Comparison of ENCODE assay signal across 19 cellular contexts in the genomic region with DNA sequence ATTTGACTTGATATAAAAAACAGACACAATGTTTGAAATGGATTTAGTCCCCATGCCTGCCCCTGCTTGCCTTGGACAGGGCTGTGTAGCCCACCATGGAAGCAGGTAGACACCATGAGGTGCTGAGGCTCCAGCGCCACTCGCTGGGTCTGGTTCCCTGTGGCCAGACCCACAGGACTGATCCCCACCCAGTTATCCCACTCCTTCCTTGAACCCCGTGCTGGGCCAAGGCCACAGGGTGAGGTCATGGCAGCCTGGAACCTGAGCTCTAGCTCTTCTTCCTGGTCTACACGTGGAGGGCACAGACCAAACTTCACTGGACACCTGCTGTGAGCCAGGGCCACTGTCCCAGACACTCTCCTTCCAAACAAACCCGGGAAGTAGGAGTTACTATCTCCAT. TPM values are rescaled to one million over a fixed set of nuclear protein-coding genes. Genes with fewer than 3 reads are reported as not detected.
DNase-seq lines count a peak whose midpoint lies in the region; ATAC-seq and TF ChIP-seq lines count a peak whose summit lies in the region.
"Had no signal": no experiment of that assay in that cellular context is flagged by ENCODE, and none has a peak within 500 bp of the region (broad histone marks: within the 10 kb centered on the region; RNA-seq: fewer than 3 reads in every experiment).

No MANE protein-coding gene starts in this region.

- H3K27me3 ChIP-seq in aorta (ENCODE audit: control insufficient read depth in 1 of 2, insufficient read depth in 2 of 2, low read length in 1 of 2) (no peaks in the 10 kb centered on the region), mammary epithelial cell (ENCODE audit: insufficient read depth, low read length) (no peaks in the 10 kb centered on the region)

- H2AFZ ChIP-seq in mammary epithelial cell (ENCODE audit: low read depth, low read length): no peak overlapping the region
- H2AFZ ChIP-seq: GM23338 had no signal

- no peak for ATAC-seq in aorta (ENCODE audit: low FRiP score)
- ATAC-seq: GM23338 had no signal

- CTCF ChIA-PET in mammary epithelial cell (lab: Charles Lee; ENCODE audit: low non-redundant PET): no interaction called here

- no TSS peak for BruUV-seq in mammary epithelial cell (replicated peaks; lab: Mats Ljungman, UMichigan)

- H4K20me1 ChIP-seq in mammary epithelial cell (ENCODE audit: insufficient read depth, low read length): no peaks in the 10 kb centered on the region

- dilution Hi-C loops in mammary epithelial cell (cut with HindIII; ENCODE audit: low sequenced_read_pairs): no loop called here

- peak; percentile 5 for DNase-seq in AG20443 (ENCODE audit: low spot score)
- peak; percentile 6 for DNase-seq in D341Med (ENCODE audit: low spot score)
- DNase-seq in islet precursor cell: peak; percentile 45
- DNase-seq in aorta: peak; percentile 17 to 38
- no peak for DNase-seq in mammary epithelial cell
- no peak for DNase-seq in activated CD4-positive, CD25-positive, alpha-beta regulatory T cell (lab: John Stamatoyannopoulos, UW)
- DNase-seq: ACHN; AML-193; Caco-2; CD4-positive, alpha-beta T cell; DMS153; DMS79; GDM1; HCEC 1CT had no signal

- in situ Hi-C loops in mammary epithelial cell (cut with MboI; ENCODE audit: low sequenced_read_pairs in 2 of 2): no loop called here

- no peaks in the 10 kb centered on the region for H3K4me1 ChIP-seq in aorta (ENCODE audit: control insufficient read depth in 1 of 2, insufficient read depth in 2 of 2, low read length in 2 of 2)
- no peaks in the 10 kb centered on the region for H3K4me1 ChIP-seq in mammary epithelial cell (ENCODE audit: insufficient read depth, low read length)
- H3K4me1 ChIP-seq: Caco-2 had no signal

- H3K27ac ChIP-seq in aorta (ENCODE audit: low read depth in 1 of 2, low read length in 2 of 2) (no peak overlapping the region), mammary epithelial cell (ENCODE audit: insufficient read depth, low read depth, low read length) (no peak overlapping the region)
- H3K27ac ChIP-seq: C4-2B had no signal

- H3K36me3 ChIP-seq in aorta (ENCODE audit: control insufficient read depth in 1 of 2, insufficient read depth in 2 of 2, low read length in 1 of 2): no peaks in the 10 kb centered on the region
- H3K36me3 ChIP-seq in mammary epithelial cell (ENCODE audit: insufficient read depth, low read length): no peaks in the 10 kb centered on the region

- no peaks in the 10 kb centered on the region for H3K79me2 ChIP-seq in mammary epithelial cell (ENCODE audit: insufficient read depth, low read length)

- H3K4me3 ChIP-seq in aorta (ENCODE audit: low read length in 2 of 2): no peak overlapping the region
- no peak overlapping the region for H3K4me3 ChIP-seq in mammary epithelial cell (replicated peaks in 1 of 3; ENCODE audit: insufficient read depth in 1 of 3, low read depth in 2 of 3, low read length in 3 of 3)
- H3K4me3 ChIP-seq: GM23338 had no signal

- H3K9me3 ChIP-seq in aorta (ENCODE audit: control insufficient read depth, low read length) (no peaks in the 10 kb centered on the region), mammary epithelial cell (replicated peaks; ENCODE audit: insufficient read depth, low read length) (peaks cover 7% of the 10 kb centered on the region)
- H3K9me3 ChIP-seq: Caco-2 had no signal

- intact Hi-C loops in aorta (cut with DNase I) (no loop called here), mammary epithelial cell (cut with micrococcal nuclease) (no loop called here)

- H3K4me2 ChIP-seq in mammary epithelial cell (ENCODE audit: insufficient read depth, low read depth, low read length): no peak overlapping the region
- H3K4me2 ChIP-seq: GM23338 had no signal

- TF ChIP-seq CTCF in mammary epithelial cell (conservative IDR thresholded peaks at IDR 0.05 in 1 of 2, IDR thresholded peaks at IDR 0.05 in 1 of 2; ENCODE audit: extremely low read depth in 1 of 2, insufficient read depth in 1 of 2, low read depth in 1 of 2, low read length in 2 of 2): no peak

- WGBS in aorta, 2 donors: 67 to 72% methylated on average over 5 of the region's 5 CpGs
- 56% methylated on average over 5 of the region's 5 CpGs for WGBS in mammary epithelial cell (ENCODE audit: low coverage, missing lambda C conversion rate)

- H3K9ac ChIP-seq in mammary epithelial cell (ENCODE audit: insufficient read depth, low read length): no peak overlapping the region

RNA-seq across cellular contexts. Expression of gene GAB4, which starts 42.5 kb away (rescaled TPM):
- not detected for total RNA-seq in aorta
- not detected for polyA plus RNA-seq in aorta
- total RNA-seq in mammary epithelial cell: not detected
- polyA plus RNA-seq in mammary epithelial cell: not detected
- polyA minus RNA-seq in mammary epithelial cell: not detected
- total RNA-seq: Caco-2; CD4-positive, alpha-beta T cell; Daoy; HT-29 had no signal
- polyA plus RNA-seq: BJ had no signal

Comparison
In these comparisons a context has a peak if more than half of its experiments do, and no peak if none do; other contexts are left out.
1. DNase-seq: peak in AG20443 (single experiment), D341Med (single experiment), islet precursor cell (single experiment) and aorta (2 of 2); none in mammary epithelial cell (single experiment) and activated CD4-positive, CD25-positive, alpha-beta regulatory T cell (0 of 4).